8 cellular contexts compared by ENCODE assay signal in genomic region chr2:237675326-237675725, GRCh38. TPM values are rescaled to one million over a fixed set of nuclear protein-coding genes. Genes with fewer than 3 reads are reported as not detected.
DNase-seq lines count a peak whose midpoint lies in the region; ATAC-seq and TF ChIP-seq lines count a peak whose summit lies in the region.

No MANE protein-coding gene starts in this region.

- peaks cover 70% of the 10 kb centered on the region for H3K4me1 Mint-ChIP-seq in dendritic cell treated with granulocyte-macrophage colony-stimulating factor and Interleukin-4, amounts not matched to agents 40 ng/mL and 50 ng/mL, for 4 days (ENCODE audit: low read depth)
- peaks cover 50 to 59% of the 10 kb centered on the region in 2 donors for H3K4me1 Mint-ChIP-seq in natural killer cell

- ATAC-seq in natural killer cell (no peak), left colon (no peak)

- no peaks in the 10 kb centered on the region for H3K9me3 Mint-ChIP-seq in dendritic cell treated with granulocyte-macrophage colony-stimulating factor and Interleukin-4, amounts not matched to agents 40 ng/mL and 50 ng/mL, for 4 days
- H3K9me3 Mint-ChIP-seq in natural killer cell: no peaks in the 10 kb centered on the region

- H3K4me3 ChIP-seq in BLaER1 (peak overlapping the region; percentile 64), Loucy (ENCODE audit: low read length, poor library complexity, severe bottlenecking) (peak overlapping the region; percentile 91)

- H3K4me1 ChIP-seq in BLaER1: peaks cover 87% of the 10 kb centered on the region
- H3K4me1 ChIP-seq in Loucy (ENCODE audit: insufficient read depth, low read length, poor library complexity, severe bottlenecking): peaks cover 56% of the 10 kb centered on the region

- peaks cover 12% of the 10 kb centered on the region for H3K36me3 ChIP-seq in BLaER1
- no peaks in the 10 kb centered on the region for H3K36me3 ChIP-seq in Loucy (ENCODE audit: insufficient read depth, low read length)

- H3K4me3 Mint-ChIP-seq in dendritic cell treated with granulocyte-macrophage colony-stimulating factor and Interleukin-4, amounts not matched to agents 40 ng/mL and 50 ng/mL, for 4 days: peak overlapping the region; percentile 64
- H3K4me3 Mint-ChIP-seq in natural killer cell: peak overlapping the region; percentile 93

- H3K27me3 Mint-ChIP-seq in dendritic cell treated with granulocyte-macrophage colony-stimulating factor and Interleukin-4, amounts not matched to agents 40 ng/mL and 50 ng/mL, for 4 days: no peaks in the 10 kb centered on the region
- no peaks in the 10 kb centered on the region for H3K27me3 Mint-ChIP-seq in natural killer cell (ENCODE audit: low read depth in 2 of 2)

- H3K27ac ChIP-seq in BLaER1: peak overlapping the region; percentile 78

- H3K9me3 ChIP-seq in BLaER1 (no peaks in the 10 kb centered on the region), Loucy (ENCODE audit: insufficient read depth, low read depth, low read length) (no peaks in the 10 kb centered on the region)

- H3K36me3 Mint-ChIP-seq in dendritic cell treated with granulocyte-macrophage colony-stimulating factor and Interleukin-4, amounts not matched to agents 40 ng/mL and 50 ng/mL, for 4 days (ENCODE audit: low read depth): no peaks in the 10 kb centered on the region
- no peaks in the 10 kb centered on the region for H3K36me3 Mint-ChIP-seq in natural killer cell

- TF ChIP-seq CTCF in Loucy (conservative IDR thresholded peaks at IDR 0.05; ENCODE audit: low read length): no peak
- TF ChIP-seq CTCF in natural killer cell (IDR thresholded peaks at IDR 0.05): no peak

- H4K20me1 ChIP-seq in BLaER1 (peaks cover 24% of the 10 kb centered on the region), Loucy (ENCODE audit: insufficient read depth, low read length, poor library complexity, severe bottlenecking) (no peaks in the 10 kb centered on the region)

- peak overlapping the region; percentile 96 for H3K27ac Mint-ChIP-seq in dendritic cell treated with granulocyte-macrophage colony-stimulating factor and Interleukin-4, amounts not matched to agents 40 ng/mL and 50 ng/mL, for 4 days
- peak overlapping the region; percentile 90 to 98 for H3K27ac Mint-ChIP-seq in natural killer cell

- H3K4me2 ChIP-seq in BLaER1 (peak overlapping the region; percentile 97), Loucy (ENCODE audit: low read depth, low read length, poor library complexity, severe bottlenecking) (peak overlapping the region; percentile 100)

- no peaks in the 10 kb centered on the region for H3K9me2 ChIP-seq in Loucy (replicated peaks; ENCODE audit: low read depth, low read length)

- no peak overlapping the region; the same call in 1 of the 2 replicates for H2AFZ ChIP-seq in Loucy (ENCODE audit: low read length)

- H3K9ac ChIP-seq in BLaER1 (peak overlapping the region; percentile 38), Loucy (ENCODE audit: low read depth, low read length, poor library complexity, severe bottlenecking) (peak overlapping the region; percentile 53)

- no peak for DNase-seq in natural killer cell
- DNase-seq in middle frontal gyrus (ENCODE audit: extremely low spot score, low spot score): no peak
- DNase-seq in GM19240 (ENCODE audit: insufficient read length, low spot score): no peak
- no peak for DNase-seq in left colon
- no peak for DNase-seq in NCI-H2196 treated with DMSO at 0.1 percent for 48 hours (lab: John Stamatoyannopoulos, UW; ENCODE audit: unreplicated experiment)

- H3F3A ChIP-seq in Loucy (ENCODE audit: low read depth): peaks cover 5% of the 10 kb centered on the region; the same call in 1 of the 2 replicates

- H3K27me3 ChIP-seq in BLaER1 (no peaks in the 10 kb centered on the region), Loucy (ENCODE audit: insufficient read depth, low read length, poor library complexity, severe bottlenecking) (no peaks in the 10 kb centered on the region)

- H3K79me2 ChIP-seq in Loucy (ENCODE audit: insufficient read depth, low read length): no peaks in the 10 kb centered on the region

- intact Hi-C loops in dendritic cell treated with granulocyte-macrophage colony-stimulating factor and Interleukin-4, amounts not matched to agents 40 ng/mL and 50 ng/mL, for 4 days (cut with micrococcal nuclease): no loop called here
- intact Hi-C loops in natural killer cell (cut with micrococcal nuclease): loop anchor here (1.0 to 2.0 kb wide), 2 partner anchors 12 to 613 kb away; partner anchors contain the start of gene PER2
- intact Hi-C loops in left colon (cut with DNase I, micrococcal nuclease): loop anchor here (10.0 kb wide), 1 partner anchor 69 kb away; no protein-coding TSS in a partner anchor

RNA-seq across cellular contexts. Expression of gene LRRFIP1, which starts 47.9 kb away (rescaled TPM):
- total RNA-seq in natural killer cell (100 to 1,000 TPM; 163 to 207 (median 188) TPM), left colon (100 to 1,000 TPM; 121 to 123 TPM)
